ENCODE assay signal across 1 cellular context in genomic region chr10:60444494-60445064, GRCh38.
TF ChIP-seq lines count a peak whose summit lies in the region.

No MANE protein-coding gene starts in this region.

TF ChIP-seq in SK-N-SH treated with all-trans-retinoic acid at 6 μM for 48 hours, 23 proteins besides CTCF, POLR2A, EP300 and RAD21 (continued from another document):
- no peak for TF ChIP-seq SNAI2 (CRISPR knock-in tag; IDR thresholded peaks at IDR 0.05)
- TF ChIP-seq ESRRG (CRISPR knock-in tag; IDR thresholded peaks at IDR 0.05), result no peak
- TF ChIP-seq ZC3H10 (CRISPR knock-in tag; IDR thresholded peaks at IDR 0.05), result no peak
- no peak for TF ChIP-seq OSR1 (CRISPR knock-in tag; IDR thresholded peaks at IDR 0.05)
- TF ChIP-seq ZNF565 (CRISPR knock-in tag; conservative IDR thresholded peaks at IDR 0.05; ENCODE audit: low read depth), result no peak
- no peak for TF ChIP-seq PPARA (CRISPR knock-in tag; IDR thresholded peaks at IDR 0.05; ENCODE audit: borderline replicate concordance)
- no peak for TF ChIP-seq ZNF8 (CRISPR knock-in tag; IDR thresholded peaks at IDR 0.05)
- TF ChIP-seq GLIS3 (CRISPR knock-in tag; IDR thresholded peaks at IDR 0.05), result no peak
- TF ChIP-seq ZNF70 (CRISPR knock-in tag; IDR thresholded peaks at IDR 0.05), result no peak
- no peak for TF ChIP-seq ZFP30 (CRISPR knock-in tag; IDR thresholded peaks at IDR 0.05)
